Comparison of ENCODE assay signal across 1 cellular context in genomic region chr1:25338188-25338981, GRCh38.
A peak's percentile ranks its signal among the peaks of the same experiment; 100 is the strongest.
TF ChIP-seq lines count a peak whose summit lies in the region.

TMEM50A (plus strand) TSS chr1:25338334; CDS start chr1:25340487, 2,153 bp downstream.

TF ChIP-seq in HCT116, 20 proteins besides CTCF, POLR2A, EP300 and RAD21 (continued from another document):
- no peak for TF ChIP-seq ZBTB33 (IDR thresholded peaks at IDR 0.05; ENCODE audit: extremely low read depth, insufficient replicate concordance, low read length)
- TF ChIP-seq YY1 (IDR thresholded peaks at IDR 0.05; ENCODE audit: extremely low read depth, insufficient replicate concordance, low read depth, low read length): peak; percentile 40
- TF ChIP-seq REST (IDR thresholded peaks at IDR 0.05; ENCODE audit: low read depth): no peak
- TF ChIP-seq POLR2AphosphoS5 (IDR thresholded peaks at IDR 0.05; ENCODE audit: low read depth, low read length): peak; percentile 83
- no peak for TF ChIP-seq TCF7L2 (IDR thresholded peaks at IDR 0.05; ENCODE audit: borderline replicate concordance, extremely low read depth, insufficient read depth, insufficient read length)
- no peak; the same call in 1 of the 2 replicates for TF ChIP-seq SRF (IDR thresholded peaks at IDR 0.05; ENCODE audit: low read depth)
- TF ChIP-seq SP1 (IDR thresholded peaks at IDR 0.05; ENCODE audit: low read depth): 0 out of 2 replicates have a peak, but pooled peaks have one; percentile 7
- TF ChIP-seq CEBPB (IDR thresholded peaks at IDR 0.05; ENCODE audit: low read depth): no peak
- no peak for TF ChIP-seq ZNF274 (IDR thresholded peaks at IDR 0.05; ENCODE audit: low read depth, low read length)
- peak; percentile 70 for TF ChIP-seq SIN3A (IDR thresholded peaks at IDR 0.05; ENCODE audit: low read depth)
- no peak for TF ChIP-seq EZH2 (IDR thresholded peaks at IDR 0.05)
- no peak for TF ChIP-seq JUND (IDR thresholded peaks at IDR 0.05)
- no peak for TF ChIP-seq FOSL1 (IDR thresholded peaks at IDR 0.05; ENCODE audit: low read depth)
- TF ChIP-seq CBX3 (IDR thresholded peaks at IDR 0.05; ENCODE audit: low read depth): no peak
TF ChIP-seq in HCT116: peak in this region for 7.
